Comparison of ENCODE assay signal across 10 cellular contexts in the genomic region with DNA sequence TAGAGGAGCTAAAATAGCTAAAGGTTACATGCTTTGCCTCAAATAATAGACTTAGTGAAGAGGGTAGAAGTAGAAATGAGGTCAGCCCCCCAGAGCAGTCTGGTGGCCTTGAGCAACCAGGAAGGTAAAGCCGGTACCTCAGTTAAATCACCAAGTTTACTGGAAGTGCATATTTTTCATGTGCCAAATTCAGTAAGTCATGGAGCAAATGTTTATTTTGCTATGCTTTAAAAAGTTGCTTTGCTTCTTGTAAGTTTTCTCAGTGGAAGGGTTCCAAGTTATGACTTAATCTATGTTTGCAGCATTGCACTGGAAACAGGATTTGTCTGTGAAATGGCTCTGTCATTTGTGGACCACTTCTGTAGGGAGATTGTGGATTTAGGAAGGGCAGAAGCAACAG.
DNase-seq lines count a peak whose midpoint lies in the region; ATAC-seq and TF ChIP-seq lines count a peak whose summit lies in the region.
"Had no signal": no experiment of that assay in that cellular context is flagged by ENCODE, and none has a peak within 500 bp of the region (broad histone marks: within the 10 kb centered on the region; RNA-seq: fewer than 3 reads in every experiment).

No MANE protein-coding gene starts in this region.

- peaks cover 0 to 4% (median 0%) of the 10 kb centered on the region in 8 donors for H3K9me3 Mint-ChIP-seq in CD4-positive, alpha-beta memory T cell

- no peaks in the 10 kb centered on the region for H3K36me3 ChIP-seq in body of pancreas (replicated peaks in 1 of 2; ENCODE audit: insufficient read depth in 1 of 2, low read depth in 2 of 2)
- no peaks in the 10 kb centered on the region for H3K36me3 ChIP-seq in CD4-positive, alpha-beta memory T cell (ENCODE audit: insufficient read depth, low read length)

- TF ChIP-seq CTCF in body of pancreas (IDR thresholded peaks at IDR 0.05), result no peak

- CTCF ChIA-PET in CD4-positive, alpha-beta memory T cell (lab: Charles Lee; ENCODE audit: partially characterized antibody), result interaction anchor here (1.7 kb wide), 1 partner anchor 293 kb away, joined by 4 read pairs; no protein-coding TSS in a partner anchor

- peaks cover 38% of the 10 kb centered on the region for H3K4me1 ChIP-seq in body of pancreas
- no peaks in the 10 kb centered on the region for H3K4me1 ChIP-seq in CD4-positive, alpha-beta memory T cell (ENCODE audit: insufficient read depth, low read length)

- DNase-seq in GM04503 (ENCODE audit: low read depth) (peak; percentile 71), body of pancreas (peak in 2 of 4 donors; percentile 37 to 57), hepatic stellate cell (ENCODE audit: low spot score) (peak; percentile 35), smooth muscle cell of the brain vasculature (ENCODE audit: low read depth, low spot score) (peak; percentile 46), SK-N-DZ (ENCODE audit: low spot score) (no peak)
- no peak for DNase-seq in effector CD4-positive, alpha-beta T cell
- no peak for DNase-seq in CD4-positive, alpha-beta memory T cell
- DNase-seq: NCI-H526 had no signal

- intact Hi-C loops in body of pancreas (cut with DNase I), result no loop called here
- intact Hi-C loops in CD4-positive, alpha-beta memory T cell (cut with micrococcal nuclease), result no loop called here

- 0 to 17% methylated on average over 1 of the region's 1 CpG for WGBS in body of pancreas, 2 donors

- POLR2A ChIA-PET in CD4-positive, alpha-beta memory T cell (lab: Charles Lee; ENCODE audit: partially characterized antibody), result no interaction called here

- peak overlapping the region; percentile 13 to 83 (median 54) for H3K27ac ChIP-seq in body of pancreas
- H3K27ac ChIP-seq in CD4-positive, alpha-beta memory T cell (ENCODE audit: low read depth, low read length), result no peak overlapping the region

- ATAC-seq in body of pancreas, result peak; percentile 79
- no peak for ATAC-seq in GM21367 (IDR thresholded peaks at IDR 0.05; ENCODE audit: unreplicated experiment)
- ATAC-seq: K562 had no signal

- no peak for TF ChIP-seq POLR2A in body of pancreas (IDR thresholded peaks at IDR 0.05)

- no peak overlapping the region for H3K4me3 ChIP-seq in body of pancreas
- no peak overlapping the region for H3K4me3 ChIP-seq in CD4-positive, alpha-beta memory T cell (ENCODE audit: low read length in 2 of 2)
- H3K4me3 ChIP-seq: K562 had no signal

- no peak overlapping the region for H3K27ac Mint-ChIP-seq in CD4-positive, alpha-beta memory T cell

- no peaks in the 10 kb centered on the region for H3K27me3 ChIP-seq in body of pancreas
- no peaks in the 10 kb centered on the region for H3K27me3 ChIP-seq in CD4-positive, alpha-beta memory T cell (ENCODE audit: insufficient read depth, low read length)

- H3K4me1 Mint-ChIP-seq in CD4-positive, alpha-beta memory T cell, result no peaks in the 10 kb centered on the region

- H3K36me3 Mint-ChIP-seq in CD4-positive, alpha-beta memory T cell, result no peaks in the 10 kb centered on the region

- no peaks in the 10 kb centered on the region for H3K27me3 Mint-ChIP-seq in CD4-positive, alpha-beta memory T cell

- no peaks in the 10 kb centered on the region for H3K9me3 ChIP-seq in body of pancreas
- H3K9me3 ChIP-seq in CD4-positive, alpha-beta memory T cell (ENCODE audit: control insufficient read depth in 1 of 2, low read length in 2 of 2), result no peaks in the 10 kb centered on the region

- no peak overlapping the region for H3K4me3 Mint-ChIP-seq in CD4-positive, alpha-beta memory T cell

Comparison
In these comparisons a context has a peak if more than half of its experiments do, and no peak if none do; other contexts are left out.
1. DNase-seq: peak in GM04503 (single experiment), hepatic stellate cell (single experiment) and smooth muscle cell of the brain vasculature (single experiment); none in effector CD4-positive, alpha-beta T cell (single experiment), SK-N-DZ (single experiment) and CD4-positive, alpha-beta memory T cell (0 of 5).